ENCODE assay signal across 12 cellular contexts in the genomic region with DNA sequence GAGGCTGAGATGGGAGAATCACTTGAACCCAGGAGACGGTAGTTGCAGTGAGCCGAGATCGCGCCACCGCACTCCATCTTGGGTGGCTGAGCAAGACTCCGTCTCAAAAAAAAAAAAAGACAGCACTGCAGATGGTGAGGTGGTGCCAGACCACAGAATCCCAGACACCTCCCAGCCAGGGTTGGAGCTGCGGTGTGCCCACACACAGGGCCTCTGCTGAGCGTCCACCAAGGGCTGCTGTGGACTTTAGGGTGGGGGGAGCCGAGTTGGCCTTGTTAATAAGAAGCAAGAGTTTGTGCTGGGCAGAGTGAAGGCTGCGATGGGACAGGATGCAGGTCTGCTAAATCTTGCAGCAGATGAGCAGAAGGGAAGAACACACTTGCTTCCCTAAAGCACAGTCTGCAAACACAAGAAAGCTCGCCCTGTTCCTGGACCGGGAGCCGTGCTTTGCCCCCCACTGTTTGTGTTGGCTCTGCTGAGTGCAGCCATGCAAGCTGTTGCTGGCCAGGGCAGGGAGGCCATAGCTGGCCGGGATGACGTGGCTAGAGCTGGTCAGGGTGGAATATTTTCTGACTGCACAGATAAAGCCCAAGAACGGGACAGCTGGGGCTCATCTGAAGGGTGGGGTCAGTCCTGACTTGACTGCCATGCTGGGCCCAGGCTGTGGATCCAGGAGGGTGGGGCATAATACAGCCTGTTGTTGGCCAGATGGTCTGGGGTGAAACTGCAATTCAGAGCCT. TPM values are rescaled to one million over a fixed set of nuclear protein-coding genes. Genes with fewer than 3 reads are reported as not detected.
DNase-seq lines count a peak whose midpoint lies in the region; ATAC-seq and TF ChIP-seq lines count a peak whose summit lies in the region.
"Had no signal": no experiment of that assay in that cellular context is flagged by ENCODE, and none has a peak within 500 bp of the region (broad histone marks: within the 10 kb centered on the region; RNA-seq: fewer than 3 reads in every experiment).

No MANE protein-coding gene starts in this region.

- no peak for TF ChIP-seq CTCF in C4-2B (conservative IDR thresholded peaks at IDR 0.05)
- no peak for TF ChIP-seq CTCF in astrocyte of the spinal cord (IDR thresholded peaks at IDR 0.05; ENCODE audit: low read depth, low read length)
- no peak for TF ChIP-seq CTCF in left ventricle myocardium inferior (IDR thresholded peaks at IDR 0.05; ENCODE audit: borderline replicate concordance)

- no peaks in the 10 kb centered on the region for H3K9me3 ChIP-seq in left ventricle myocardium inferior (replicated peaks)
- H3K9me3 ChIP-seq: neutrophil had no signal

- peaks cover 45% of the 10 kb centered on the region for H3K36me3 Mint-ChIP-seq in activated naive CD4-positive, alpha-beta T cell treated with anti-CD3 and anti-CD28 coated beads, Interleukin-2, amount 10 ng/mL, durations not matched to agents 7 days and 5 days

- no peaks in the 10 kb centered on the region for H3K9me3 Mint-ChIP-seq in activated naive CD4-positive, alpha-beta T cell treated with anti-CD3 and anti-CD28 coated beads, Interleukin-2, amount 10 ng/mL, durations not matched to agents 7 days and 5 days

- H3K27ac ChIP-seq in C4-2B: peak overlapping the region; percentile 71
- peak overlapping the region; percentile 74 for H3K27ac ChIP-seq in left ventricle myocardium inferior (replicated peaks)
- H3K27ac ChIP-seq: neutrophil, SK-N-MC had no signal

- peaks cover 1% of the 10 kb centered on the region for H3K4me1 Mint-ChIP-seq in activated naive CD4-positive, alpha-beta T cell treated with anti-CD3 and anti-CD28 coated beads, Interleukin-2, amount 10 ng/mL, durations not matched to agents 7 days and 5 days

- H3K4me3 ChIP-seq in astrocyte of the spinal cord (ENCODE audit: low read depth, low read length) (no peak overlapping the region), left ventricle myocardium inferior (peak overlapping the region; percentile 20)
- H3K4me3 ChIP-seq: SK-N-MC had no signal

- no peaks in the 10 kb centered on the region for H3K27me3 ChIP-seq in left ventricle myocardium inferior (ENCODE audit: low read depth)
- H3K27me3 ChIP-seq: neutrophil had no signal

- CTCF ChIA-PET in activated naive CD4-positive, alpha-beta T cell treated with anti-CD3 and anti-CD28 coated beads, Interleukin-2, amount 10 ng/mL, durations not matched to agents 7 days and 5 days (lab: Charles Lee): no interaction called here

- in situ Hi-C loops in astrocyte of the spinal cord (cut with HindIII; ENCODE audit: low sequenced_read_pairs): no loop called here

- DNase-seq in astrocyte of the spinal cord (ENCODE audit: low read depth, low spot score): peak; percentile 81
- DNase-seq in left ventricle myocardium inferior: peak; percentile 61
- DNase-seq in sciatic nerve (ENCODE audit: low spot score): no peak
- no peak for DNase-seq in NCI-H1092 (lab: John Stamatoyannopoulos, UW)
- DNase-seq in activated naive CD4-positive, alpha-beta T cell treated with anti-CD3 and anti-CD28 coated beads, Interleukin-2, amount 10 ng/mL, durations not matched to agents 7 days and 5 days: no peak
- no peak for DNase-seq in DMS53 (lab: John Stamatoyannopoulos, UW)
- DNase-seq: activated CD8-positive, alpha-beta memory T cell treated with anti-CD3 and anti-CD28 coated beads, Interleukin-2, amount 50 U/mL, for 4 hours; stimulated activated naive CD8-positive, alpha-beta T cell treated with anti-CD3 and anti-CD28 coated beads, Interleukin-15, Interleukin-2, amounts not matched to agents 100 U/mL and 50 U/mL, for 24 hours had no signal

- no peaks in the 10 kb centered on the region for H3K27me3 Mint-ChIP-seq in activated naive CD4-positive, alpha-beta T cell treated with anti-CD3 and anti-CD28 coated beads, Interleukin-2, amount 10 ng/mL, durations not matched to agents 7 days and 5 days

- H3K27ac Mint-ChIP-seq in activated naive CD4-positive, alpha-beta T cell treated with anti-CD3 and anti-CD28 coated beads, Interleukin-2, amount 10 ng/mL, durations not matched to agents 7 days and 5 days: no peak overlapping the region

- H3K4me3 Mint-ChIP-seq in activated naive CD4-positive, alpha-beta T cell treated with anti-CD3 and anti-CD28 coated beads, Interleukin-2, amount 10 ng/mL, durations not matched to agents 7 days and 5 days: no peak overlapping the region

- intact Hi-C loops in left ventricle myocardium inferior (cut with micrococcal nuclease): no loop called here
- intact Hi-C loops in sciatic nerve (cut with DNase I): no loop called here

- H3K36me3 ChIP-seq in left ventricle myocardium inferior: peaks cover 86% of the 10 kb centered on the region

- peaks cover 34% of the 10 kb centered on the region for H3K4me1 ChIP-seq in left ventricle myocardium inferior

- ATAC-seq in sciatic nerve: peak; percentile 90
- no peak for ATAC-seq in GM19467 (IDR thresholded peaks at IDR 0.05; ENCODE audit: unreplicated experiment)
- ATAC-seq: stimulated activated naive CD8-positive, alpha-beta T cell treated with anti-CD3 and anti-CD28 coated beads, Interleukin-15, Interleukin-2, amounts not matched to agents 100 U/mL and 50 U/mL, for 24 hours had no signal

RNA-seq across cellular contexts. Expression of a gene that starts 14.4 kb away (rescaled TPM):
- total RNA-seq in left ventricle myocardium inferior (28.5 TPM), sciatic nerve (41.5 TPM)

RNA-seq across cellular contexts. Expression of a gene that starts 33.7 kb away (rescaled TPM):
- total RNA-seq in left ventricle myocardium inferior: 27.1 TPM
- total RNA-seq in sciatic nerve: 32.3 TPM

RNA-seq across cellular contexts. Expression of a gene that starts 38.1 kb away (rescaled TPM):
- total RNA-seq in left ventricle myocardium inferior: 2.2 TPM
- 5.3 TPM for total RNA-seq in sciatic nerve

RNA-seq across cellular contexts. Expression of a gene that starts 59.6 kb away (rescaled TPM):
- 23.0 TPM for total RNA-seq in left ventricle myocardium inferior
- 26.9 TPM for total RNA-seq in sciatic nerve

Comparison
In these comparisons a context has a peak if more than half of its experiments do, and no peak if none do; other contexts are left out.
1. DNase-seq: peak in astrocyte of the spinal cord (single experiment) and left ventricle myocardium inferior (single experiment); none in sciatic nerve (single experiment), NCI-H1092 (single experiment), activated naive CD4-positive, alpha-beta T cell treated with anti-CD3 and anti-CD28 coated beads, Interleukin-2, amount 10 ng/mL, durations not matched to agents 7 days and 5 days (single experiment) and DMS53 (single experiment).